In genomic region chr2:183248866-183249567, GRCh38 we compare ENCODE assay signal across 9 cellular contexts.
DNase-seq lines count a peak whose midpoint lies in the region; ATAC-seq and TF ChIP-seq lines count a peak whose summit lies in the region.
"Had no signal": no experiment of that assay in that cellular context is flagged by ENCODE, and none has a peak within 500 bp of the region (broad histone marks: within the 10 kb centered on the region; RNA-seq: fewer than 3 reads in every experiment).

No MANE protein-coding gene starts in this region.

- no peak overlapping the region for H4K5ac ChIP-seq in IMR-90 (ENCODE audit: low read depth, low read length)

- H3K36me3 ChIP-seq in IMR-90 (ENCODE audit: control insufficient read depth, insufficient read depth, low read length) (no peaks in the 10 kb centered on the region), RWPE2 (ENCODE audit: low read depth) (no peaks in the 10 kb centered on the region), stomach (no peaks in the 10 kb centered on the region)

- ATAC-seq in IMR-90 (ENCODE audit: low read depth) (peak; percentile 72), RWPE2 (ENCODE audit: low read depth) (peak; percentile 71), HG03469 (IDR thresholded peaks at IDR 0.05; ENCODE audit: unreplicated experiment) (no peak)

- H3K14ac ChIP-seq in IMR-90 (replicated peaks; ENCODE audit: low read depth, low read length), result no peak overlapping the region

- in situ Hi-C loops in IMR-90 (cut with MboI; ENCODE audit: low sequenced_read_pairs), result no loop called here

- H3K9me1 ChIP-seq in IMR-90 (ENCODE audit: insufficient read depth, low read length), result no peaks in the 10 kb centered on the region

- H3K4me2 ChIP-seq in IMR-90 (ENCODE audit: low read depth, low read length), result no peak overlapping the region

- TF ChIP-seq RAD21 in IMR-90 (IDR thresholded peaks at IDR 0.05; ENCODE audit: low read length), result peak; percentile 50

- intact Hi-C loops in IMR-90 (cut with micrococcal nuclease), result loop anchor here (10.0 kb wide), 1 partner anchor 1036 kb away; no protein-coding TSS in a partner anchor
- intact Hi-C loops in stomach (cut with DNase I; ENCODE audit: low total_unique reads), result no loop called here

- H3K9me3 ChIP-seq in IMR-90 (ENCODE audit: control insufficient read depth, insufficient read depth, low read length), result no peaks in the 10 kb centered on the region
- H3K9me3 ChIP-seq in RWPE2 (ENCODE audit: severe bottlenecking), result no peaks in the 10 kb centered on the region
- H3K9me3 ChIP-seq in stomach, result no peaks in the 10 kb centered on the region

- H3K4me3 ChIP-seq in IMR-90 (ENCODE audit: insufficient read depth, low read depth, low read length), result no peak overlapping the region
- H3K4me3 ChIP-seq in RWPE2 (ENCODE audit: severe bottlenecking), result no peak overlapping the region
- no peak overlapping the region for H3K4me3 ChIP-seq in stomach

- DNase-seq in IMR-90 (peak; percentile 23), RWPE2 (ENCODE audit: low spot score) (no peak), fibroblast of the conjunctiva (ENCODE audit: low read depth) (peak; percentile 5), stomach (no peak), activated T-cell treated with anti-CD3 and anti-CD28 coated beads for 4 hours (no peak)
- DNase-seq: activated naive CD8-positive, alpha-beta T cell treated with anti-CD3 and anti-CD28 coated beads, Interleukin-2, amount 10 ng/mL, durations not matched to agents 7 days and 5 days had no signal

- POLR2A ChIA-PET in IMR-90 (lab: Charles Lee; ENCODE audit: unreplicated experiment), result no interaction called here

- no peak overlapping the region for H3K9ac ChIP-seq in IMR-90 (ENCODE audit: low read depth, low read length)

- TF ChIP-seq CTCF in 22Rv1 (IDR thresholded peaks at IDR 0.05) (peak; percentile 72), GM12874 (IDR thresholded peaks at IDR 0.05; ENCODE audit: insufficient read depth, low read depth, low read length) (0 out of 2 replicates have a peak, but pooled peaks have one; percentile 22), IMR-90 (conservative IDR thresholded peaks at IDR 0.05; ENCODE audit: low read depth, low read length) (peak; percentile 55), RWPE2 (IDR thresholded peaks at IDR 0.05; ENCODE audit: poor library complexity, severe bottlenecking) (peak; percentile 70), stomach (IDR thresholded peaks at IDR 0.05) (peak in 4 of 7 experiments; percentile 20 to 49 (median 32))

- CTCF ChIA-PET in IMR-90 (lab: Yijun Ruan, JAX), result interaction anchor here (0.6 to 1.3 kb wide), 8 partner anchors 9 to 805 kb away, joined by 3 to 7 read pairs (median 3); no protein-coding TSS in a partner anchor

- H3K56ac ChIP-seq in IMR-90 (ENCODE audit: extremely low read depth, insufficient read depth, low read length), result no peak overlapping the region

- no peaks in the 10 kb centered on the region for H4K20me1 ChIP-seq in IMR-90 (ENCODE audit: insufficient read depth, low read length)

- no peak overlapping the region for H2AFZ ChIP-seq in IMR-90 (replicated peaks; ENCODE audit: low read length, poor library complexity)

- H3K23ac ChIP-seq in IMR-90 (ENCODE audit: low read depth, low read length), result no peak overlapping the region

- H3K79me1 ChIP-seq in IMR-90 (ENCODE audit: low read depth in 1 of 2, low read length in 2 of 2), result no peaks in the 10 kb centered on the region

- no peak overlapping the region for H3K4ac ChIP-seq in IMR-90 (ENCODE audit: low read depth, low read length)

- BruUV-seq in IMR-90 (replicated peaks; lab: Mats Ljungman, UMichigan), result no TSS peak

- H3K4me1 ChIP-seq in IMR-90 (ENCODE audit: control insufficient read depth, insufficient read depth, low read length) (no peaks in the 10 kb centered on the region), RWPE2 (ENCODE audit: insufficient read depth, poor library complexity, severe bottlenecking) (peaks cover 18% of the 10 kb centered on the region), stomach (no peaks in the 10 kb centered on the region)

- no peak overlapping the region for H3K18ac ChIP-seq in IMR-90 (ENCODE audit: low read depth, low read length)

- no peak overlapping the region for H2BK5ac ChIP-seq in IMR-90 (ENCODE audit: low read depth, low read length, poor library complexity, severe bottlenecking)

- H3K27me3 ChIP-seq in IMR-90 (ENCODE audit: control insufficient read depth, insufficient read depth, low read length) (no peaks in the 10 kb centered on the region), RWPE2 (ENCODE audit: insufficient read depth, poor library complexity, severe bottlenecking) (no peaks in the 10 kb centered on the region), stomach (no peaks in the 10 kb centered on the region)

- TF ChIP-seq POLR2A in IMR-90 (IDR thresholded peaks at IDR 0.05; ENCODE audit: low read depth, low read length) (no peak), stomach (IDR thresholded peaks at IDR 0.05) (no peak)

- WGBS in IMR-90 (ENCODE audit: extremely low coverage in 2 of 2, insufficient read length in 1 of 2), 2 experiments, result no CpG with 5 or more reads among the region's 1 CpG
- WGBS in stomach, 5 donors, result 4 to 15% (median 9%) methylated on average over 1 of the region's 1 CpG

- H2BK15ac ChIP-seq in IMR-90 (ENCODE audit: low read depth, low read length), result no peak overlapping the region

- no peak for TF ChIP-seq EP300 in stomach (IDR thresholded peaks at IDR 0.05)

- dilution Hi-C loops in IMR-90 (cut with HindIII; ENCODE audit: low sequenced_read_pairs, unreplicated experiment), result no loop called here

- H2BK20ac ChIP-seq in IMR-90 (ENCODE audit: low read depth, low read length), result no peak overlapping the region

- H3K27ac ChIP-seq in 22Rv1, result no peak overlapping the region
- no peak overlapping the region for H3K27ac ChIP-seq in IMR-90 (ENCODE audit: insufficient read depth, low read length)
- H3K27ac ChIP-seq in RWPE2 (ENCODE audit: poor library complexity, severe bottlenecking), result peak overlapping the region; percentile 26
- H3K27ac ChIP-seq in stomach, result no peak overlapping the region

- no peak overlapping the region for H2AK5ac ChIP-seq in IMR-90 (ENCODE audit: low read depth, low read length)

- no peak overlapping the region for H2BK120ac ChIP-seq in IMR-90 (ENCODE audit: low read depth, low read length)

- H4K8ac ChIP-seq in IMR-90 (ENCODE audit: low read depth in 2 of 2, low read length in 2 of 2), result no peak overlapping the region

- H4K91ac ChIP-seq in IMR-90 (ENCODE audit: insufficient read depth, low read depth, low read length), result no peak overlapping the region

- no peak overlapping the region for H2AK9ac ChIP-seq in IMR-90 (replicated peaks; ENCODE audit: low read depth, low read length, poor library complexity)

TF ChIP-seq in IMR-90, 13 proteins besides CTCF, POLR2A, EP300 and RAD21:
- TF ChIP-seq MAFK (IDR thresholded peaks at IDR 0.05; ENCODE audit: low read depth, low read length) (no peak), SMC3 (IDR thresholded peaks at IDR 0.05; ENCODE audit: low read depth, low read length) (0 out of 2 replicates have a peak, but pooled peaks have one; percentile 32)

Comparison
In these comparisons a context has a peak if more than half of its experiments do, and no peak if none do; other contexts are left out.
1. CTCF ChIP-seq: peak in every context shown above with its lines; median percentile 72 in 22Rv1; 70 in RWPE2; 55 in IMR-90; 32 in stomach; 22 in GM12874.
2. DNase-seq: peak in IMR-90 (single experiment) and fibroblast of the conjunctiva (single experiment); none in RWPE2 (single experiment), stomach (single experiment) and activated T-cell treated with anti-CD3 and anti-CD28 coated beads for 4 hours (single experiment).